11 cellular contexts compared by ENCODE assay signal in the genomic region with DNA sequence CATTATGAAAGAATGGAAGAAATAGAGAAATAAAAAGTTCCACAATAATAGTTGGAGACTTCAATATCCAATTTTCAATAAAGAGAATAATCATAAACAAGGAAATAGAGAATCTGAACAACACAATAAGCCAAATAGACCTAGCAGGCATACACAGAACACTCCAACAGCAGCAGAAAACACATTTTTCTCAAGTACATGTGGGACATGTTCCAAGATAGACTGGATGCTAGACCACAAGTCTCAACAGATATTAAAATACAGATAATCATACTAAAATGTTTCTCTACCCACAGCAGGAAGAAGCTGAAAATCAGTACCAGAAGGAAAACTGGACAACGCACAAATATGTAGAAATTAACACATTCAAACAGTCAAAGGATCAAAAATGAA.
DNase-seq lines count a peak whose midpoint lies in the region; ATAC-seq, FAIRE-seq and TF ChIP-seq lines count a peak whose summit lies in the region.
"Had no signal": no experiment of that assay in that cellular context is flagged by ENCODE, and none has a peak within 500 bp of the region (broad histone marks: within the 10 kb centered on the region; RNA-seq: fewer than 3 reads in every experiment).

No MANE protein-coding gene starts in this region.

- in situ Hi-C loops in HepG2 (cut with HindIII; ENCODE audit: extremely low pct_ligation_motif_present, low pct_unique_long_range_greater_than_20kb), result no loop called here

- no peak for DNase-seq in A549 (ENCODE audit: low read depth in 1 of 2, low spot score in 1 of 2)
- peak; percentile 16 for DNase-seq in GM04504 (ENCODE audit: low read depth)
- peak; percentile 72 for DNase-seq in astrocyte (ENCODE audit: low read depth)
- DNase-seq in HepG2 (ENCODE audit: low spot score), result no peak
- DNase-seq in germinal center (ENCODE audit: low spot score), result no peak
- no peak for DNase-seq in activated CD4-positive, CD25-positive, alpha-beta regulatory T cell (lab: John Stamatoyannopoulos, UW)
- DNase-seq: activated T-cell treated with anti-CD3 and anti-CD28 coated beads for 4 hours, C1 segment of cervical spinal cord had no signal

- CTCF ChIA-PET in A549 (lab: Yijun Ruan, JAX) (no interaction called here), HepG2 (lab: Yijun Ruan, JAX; ENCODE audit: low intra/inter-chr PET ratio, low total read pairs) (no interaction called here)

- TF ChIP-seq POLR2A in A549 (IDR thresholded peaks at IDR 0.05; ENCODE audit: low read length) (no peak), HepG2 (IDR thresholded peaks at IDR 0.05; ENCODE audit: insufficient read depth in 1 of 2, low read depth in 2 of 2, low read length in 2 of 2) (no peak)

- H2AFZ ChIP-seq in astrocyte (ENCODE audit: low read depth, low read length), result no peak overlapping the region
- H2AFZ ChIP-seq in HepG2 (ENCODE audit: low read length), result no peak overlapping the region

- FAIRE-seq in A549 (lab: Jason Lieb, UNC) (peak; percentile 56), astrocyte (lab: Jason Lieb, UNC) (no peak), HepG2 (lab: Jason Lieb, UNC) (no peak)

- H4K20me1 ChIP-seq in astrocyte (ENCODE audit: insufficient read depth, low read length) (peaks cover 47% of the 10 kb centered on the region), HepG2 (ENCODE audit: insufficient read depth, low read length) (0 out of 2 replicates have a peak, but pooled peaks cover 5% of the 10 kb centered on the region)

- ATAC-seq in A549, result no peak
- ATAC-seq in HepG2, result no peak
- ATAC-seq in HG03095 (IDR thresholded peaks at IDR 0.05; ENCODE audit: unreplicated experiment), result no peak
- no peak for ATAC-seq in HG02973 (IDR thresholded peaks at IDR 0.05; ENCODE audit: unreplicated experiment)
- ATAC-seq: HCT116 had no signal

- H3K27me3 ChIP-seq in astrocyte (ENCODE audit: insufficient read depth, low read length) (no peaks in the 10 kb centered on the region), HepG2 (ENCODE audit: control insufficient read depth in 1 of 2, insufficient read depth in 2 of 2, low read length in 2 of 2) (no peaks in the 10 kb centered on the region)

- TF ChIP-seq EP300 in A549 (IDR thresholded peaks at IDR 0.05), result no peak
- no peak for TF ChIP-seq EP300 in HepG2 (IDR thresholded peaks at IDR 0.05; ENCODE audit: low read depth in 2 of 2, low read length in 2 of 2)
- TF ChIP-seq EP300 in HepG2 (CRISPR knock-in tag; IDR thresholded peaks at IDR 0.05; ENCODE audit: borderline replicate concordance), result no peak

- peaks cover 16% of the 10 kb centered on the region for H3K4me1 Mint-ChIP-seq in astrocyte (ENCODE audit: low read depth, unreplicated experiment)

- no peaks in the 10 kb centered on the region for H3K4me1 ChIP-seq in A549
- H3K4me1 ChIP-seq in astrocyte (ENCODE audit: insufficient read depth, low read length), result no peaks in the 10 kb centered on the region
- peaks cover 20% of the 10 kb centered on the region for H3K4me1 ChIP-seq in HepG2 (ENCODE audit: insufficient read depth, low read length)

- no peaks in the 10 kb centered on the region for H3K36me3 ChIP-seq in astrocyte (ENCODE audit: insufficient read depth, low read length)
- H3K36me3 ChIP-seq in HepG2 (replicated peaks in 1 of 2; ENCODE audit: control insufficient read depth in 1 of 2, insufficient read depth in 2 of 2, low read length in 2 of 2), result peaks cover 7 to 24% of the 10 kb centered on the region in 2 experiments; a peak in 3 of 5 replicates

- TF ChIP-seq CTCF in A549 (IDR thresholded peaks at IDR 0.05) (no peak), astrocyte (IDR thresholded peaks at IDR 0.05; ENCODE audit: insufficient read depth, low read depth, low read length) (no peak), HepG2 (CRISPR knock-in tag; IDR thresholded peaks at IDR 0.05) (no peak)

- TF ChIP-seq RAD21 in A549 (conservative IDR thresholded peaks at IDR 0.05 in 1 of 2, IDR thresholded peaks at IDR 0.05 in 1 of 2) (no peak), HepG2 (CRISPR knock-in tag; IDR thresholded peaks at IDR 0.05) (no peak)

- POLR2A ChIA-PET in A549 (lab: Yijun Ruan, JAX) (no interaction called here), HepG2 (lab: Yijun Ruan, JAX) (no interaction called here)

- no peak overlapping the region for H3K4me3 ChIP-seq in A549
- H3K4me3 ChIP-seq in astrocyte (ENCODE audit: insufficient read depth, low read depth, low read length), result no peak overlapping the region
- no peak overlapping the region for H3K4me3 ChIP-seq in HepG2 (replicated peaks in 1 of 3; ENCODE audit: insufficient read depth in 1 of 3, low read depth in 2 of 3, low read length in 3 of 3)

- no peak overlapping the region for H3K4me3 Mint-ChIP-seq in astrocyte (ENCODE audit: unreplicated experiment)

- no TSS peak for BruUV-seq in HepG2 (replicated peaks; lab: Mats Ljungman, UMichigan)

- no peak overlapping the region for H3K9ac ChIP-seq in astrocyte (ENCODE audit: low read length)
- no peak overlapping the region for H3K9ac ChIP-seq in HepG2 (ENCODE audit: insufficient read depth, low read depth, low read length)

- peaks cover 22% of the 10 kb centered on the region for H3K9me3 ChIP-seq in A549
- H3K9me3 ChIP-seq in astrocyte (ENCODE audit: insufficient read depth, low read depth, low read length), result no peaks in the 10 kb centered on the region
- H3K9me3 ChIP-seq in HepG2 (ENCODE audit: low read length), result no peaks in the 10 kb centered on the region; the same call in 1 of the 2 replicates

- WGBS in A549 (ENCODE audit: missing lambda C conversion rate), result 95% methylated on average over 1 of the region's 1 CpG
- 95% methylated on average over 1 of the region's 1 CpG for WGBS in HepG2 (ENCODE audit: low lambda C conversion rate)

- peaks cover 7% of the 10 kb centered on the region for H3K36me3 Mint-ChIP-seq in astrocyte (ENCODE audit: low read depth, unreplicated experiment)

- H3K27me3 Mint-ChIP-seq in astrocyte (ENCODE audit: low read depth, unreplicated experiment), result no peaks in the 10 kb centered on the region

- H3K27ac Mint-ChIP-seq in astrocyte (ENCODE audit: unreplicated experiment), result peak overlapping the region; percentile 12

- H3K4me2 ChIP-seq in A549, result no peak overlapping the region
- no peak overlapping the region for H3K4me2 ChIP-seq in astrocyte (ENCODE audit: low read length)
- no peak overlapping the region for H3K4me2 ChIP-seq in HepG2 (ENCODE audit: low read depth, low read length)

- no peak overlapping the region for H3K27ac ChIP-seq in A549
- no peak overlapping the region for H3K27ac ChIP-seq in astrocyte (ENCODE audit: low read depth, low read length)
- H3K27ac ChIP-seq in HepG2 (ENCODE audit: extremely low read length, insufficient read depth, low read length), result peak overlapping the region; percentile 15

- no peaks in the 10 kb centered on the region for H3K9me3 Mint-ChIP-seq in astrocyte (ENCODE audit: unreplicated experiment)

- H3K79me2 ChIP-seq in astrocyte (ENCODE audit: insufficient read depth, low read length) (peaks cover 83% of the 10 kb centered on the region), HepG2 (ENCODE audit: insufficient read depth, low read length) (peaks cover 58% of the 10 kb centered on the region)

- intact Hi-C loops in HepG2 (cut with micrococcal nuclease; ENCODE audit: unreplicated experiment), result no loop called here

TF ChIP-seq in A549, 52 proteins besides CTCF, POLR2A, EP300 and RAD21 (continues in another document):
- TF ChIP-seq HOXA7 (CRISPR knock-in tag; IDR thresholded peaks at IDR 0.05) (no peak), POLR2AphosphoS2 (conservative IDR thresholded peaks at IDR 0.05; ENCODE audit: low read length) (no peak), ZFP36 (IDR thresholded peaks at IDR 0.05; ENCODE audit: borderline replicate concordance, partially characterized antibody) (no peak), SMC3 (IDR thresholded peaks at IDR 0.05) (no peak), BHLHE40 (IDR thresholded peaks at IDR 0.05; ENCODE audit: low read depth, low read length) (no peak), JUNB (IDR thresholded peaks at IDR 0.05) (no peak), SREBF2 (IDR thresholded peaks at IDR 0.05) (no peak)
- TF ChIP-seq, protein P1, sequence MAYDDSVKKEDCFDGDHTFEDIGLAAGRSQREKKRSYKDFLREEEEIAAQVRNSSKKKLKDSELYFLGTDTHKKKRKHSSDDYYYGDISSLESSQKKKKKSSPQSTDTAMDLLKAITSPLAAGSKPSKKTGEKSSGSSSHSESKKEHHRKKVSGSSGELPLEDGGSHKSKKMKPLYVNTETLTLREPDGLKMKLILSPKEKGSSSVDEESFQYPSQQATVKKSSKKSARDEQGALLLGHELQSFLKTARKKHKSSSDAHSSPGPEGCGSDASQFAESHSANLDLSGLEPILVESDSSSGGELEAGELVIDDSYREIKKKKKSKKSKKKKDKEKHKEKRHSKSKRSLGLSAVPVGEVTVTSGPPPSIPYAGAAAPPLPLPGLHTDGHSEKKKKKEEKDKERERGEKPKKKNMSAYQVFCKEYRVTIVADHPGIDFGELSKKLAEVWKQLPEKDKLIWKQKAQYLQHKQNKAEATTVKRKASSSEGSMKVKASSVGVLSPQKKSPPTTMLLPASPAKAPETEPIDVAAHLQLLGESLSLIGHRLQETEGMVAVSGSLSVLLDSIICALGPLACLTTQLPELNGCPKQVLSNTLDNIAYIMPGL (CRISPR knock-in tag; IDR thresholded peaks at IDR 0.05; ENCODE audit: borderline replicate concordance), result no peak

TF ChIP-seq in HepG2, 621 proteins besides CTCF, POLR2A, EP300 and RAD21:
- no peak for TF ChIP-seq ZNF124 (CRISPR knock-in tag; IDR thresholded peaks at IDR 0.05)
- 0 out of 2 replicates have a peak, but pooled peaks have one; percentile 5 for TF ChIP-seq SOX5 (CRISPR knock-in tag; IDR thresholded peaks at IDR 0.05; ENCODE audit: borderline replicate concordance)
- TF ChIP-seq SAFB2 (CRISPR knock-in tag; IDR thresholded peaks at IDR 0.05; ENCODE audit: borderline replicate concordance, low read depth), result no peak

Comparison
In these comparisons a context has a peak if more than half of its experiments do, and no peak if none do; other contexts are left out.
1. DNase-seq: peak in GM04504 (single experiment) and astrocyte (single experiment); none in A549 (0 of 2), HepG2 (single experiment), germinal center (single experiment) and activated CD4-positive, CD25-positive, alpha-beta regulatory T cell (0 of 4).